8 cellular contexts compared by ENCODE assay signal in the genomic region with DNA sequence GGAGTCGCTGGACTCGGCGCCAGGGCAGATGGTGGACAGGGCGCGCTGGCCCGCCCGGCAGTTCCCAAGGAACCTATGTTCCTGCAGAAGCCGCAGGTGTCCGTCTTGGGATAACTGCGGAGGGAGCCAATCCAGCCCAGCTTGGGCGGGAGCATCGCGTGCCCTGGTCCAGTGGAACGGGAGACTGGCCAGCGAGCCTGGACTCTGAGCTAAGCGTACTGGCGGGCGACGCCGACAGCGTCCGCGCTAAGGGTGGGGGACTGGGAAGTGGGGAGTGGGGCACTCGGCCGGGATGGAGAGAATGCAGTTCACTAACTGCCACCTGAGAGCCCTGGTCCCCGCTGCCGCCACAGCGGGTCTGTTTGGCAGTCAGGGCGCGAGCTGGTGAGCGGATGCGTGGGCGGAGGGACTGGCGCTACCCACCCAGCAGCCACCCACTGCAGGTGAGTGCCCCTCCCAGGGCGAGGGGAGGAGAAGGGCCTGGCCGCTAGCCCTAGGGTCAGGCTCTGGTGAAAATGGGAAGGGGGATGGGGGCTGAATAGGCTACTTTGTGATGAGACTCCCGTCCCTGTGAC. TPM values are rescaled to one million over a fixed set of nuclear protein-coding genes. Genes with fewer than 3 reads are reported as not detected.
DNase-seq lines count a peak whose midpoint lies in the region; ATAC-seq and TF ChIP-seq lines count a peak whose summit lies in the region.

No MANE protein-coding gene starts in this region.

- H3K4me1 ChIP-seq in body of pancreas (peaks cover 16% of the 10 kb centered on the region), tibial artery (peaks cover 0 to 11% (median 5%) of the 10 kb centered on the region in 4 donors)

- DNase-seq in Right ventricle myocardium superior (peak; percentile 39), Right ventricle myocardium inferior (ENCODE audit: missing footprints) (no peak), body of pancreas (peak; percentile 15 to 43 (median 28)), memory B cell (ENCODE audit: low spot score in 2 of 2) (peak in 1 of 2 donors; percentile 25), tibial artery (peak in 1 of 2 donors; percentile 66), NCI-H1436 (lab: John Stamatoyannopoulos, UW) (no peak), SKM-1 (lab: John Stamatoyannopoulos, UW; ENCODE audit: unreplicated experiment) (no peak)

- peaks cover 21% of the 10 kb centered on the region for H3K4me1 Mint-ChIP-seq in memory B cell

- peaks cover 11% of the 10 kb centered on the region for H3K27me3 Mint-ChIP-seq in memory B cell

- H3K36me3 ChIP-seq in body of pancreas (replicated peaks in 1 of 2; ENCODE audit: insufficient read depth in 1 of 2, low read depth in 2 of 2) (no peaks in the 10 kb centered on the region), tibial artery (no peaks in the 10 kb centered on the region)

- peaks cover 2% of the 10 kb centered on the region for H3K36me3 Mint-ChIP-seq in memory B cell

- TF ChIP-seq CTCF in body of pancreas (IDR thresholded peaks at IDR 0.05) (no peak), tibial artery (IDR thresholded peaks at IDR 0.05) (no peak)

- no peaks in the 10 kb centered on the region for H3K27me3 ChIP-seq in body of pancreas
- no peaks in the 10 kb centered on the region for H3K27me3 ChIP-seq in tibial artery

- H3K27ac ChIP-seq in body of pancreas = no peak overlapping the region
- H3K27ac ChIP-seq in tibial artery = peak overlapping the region; percentile 91 to 96

- no peaks in the 10 kb centered on the region for H3K9me3 ChIP-seq in body of pancreas
- no peaks in the 10 kb centered on the region for H3K9me3 ChIP-seq in tibial artery

- H3K4me3 Mint-ChIP-seq in memory B cell = peak overlapping the region; percentile 86

- no peaks in the 10 kb centered on the region for H3K9me3 Mint-ChIP-seq in memory B cell

- H3K27ac Mint-ChIP-seq in memory B cell = no peak overlapping the region

- H3K4me3 ChIP-seq in body of pancreas (no peak overlapping the region), tibial artery (peak overlapping the region; percentile 57 to 68)

- intact Hi-C loops in Right ventricle myocardium superior (cut with DNase I) = no loop called here
- intact Hi-C loops in Right ventricle myocardium inferior (cut with DNase I) = loop anchor here (5.0 to 10.0 kb wide), 5 partner anchors 123 to 533 kb away; a partner anchor contains a TSS
- intact Hi-C loops in body of pancreas (cut with DNase I) = no loop called here
- intact Hi-C loops in tibial artery (cut with DNase I; ENCODE audit: low total_unique reads) = loop anchor here (5.0 kb wide), 1 partner anchor 400 kb away; no protein-coding TSS in a partner anchor

- WGBS in body of pancreas, 2 donors = 0% methylated on average over 26 of the region's 37 CpGs; no CpG with 5 or more reads in 1 of the 2 donors

- ATAC-seq in Right ventricle myocardium superior (ENCODE audit: poor library complexity) = no peak
- ATAC-seq in Right ventricle myocardium inferior = no peak
- ATAC-seq in body of pancreas = no peak
- ATAC-seq in memory B cell (ENCODE audit: low read depth) = no peak
- no peak for ATAC-seq in GM21737 (IDR thresholded peaks at IDR 0.05; ENCODE audit: unreplicated experiment)

- no peak for TF ChIP-seq POLR2A in body of pancreas (IDR thresholded peaks at IDR 0.05)

RNA-seq across cellular contexts. Expression of a gene that starts 1.3 kb away (rescaled TPM):
- 1.9 TPM for total RNA-seq in Right ventricle myocardium superior
- 1.8 TPM for total RNA-seq in Right ventricle myocardium inferior
- total RNA-seq in body of pancreas = 1 to 10 TPM; 3.4 to 5.6 TPM

Comparison
In these comparisons a context has a peak if more than half of its experiments do, and no peak if none do; other contexts are left out.
1. DNase-seq: peak in Right ventricle myocardium superior (single experiment) and body of pancreas (4 of 4); none in Right ventricle myocardium inferior (single experiment), NCI-H1436 (single experiment) and SKM-1 (single experiment).
2. intact Hi-C loops: an anchor here in Right ventricle myocardium inferior (5.0 to 10.0 kb wide) and tibial artery (5.0 kb wide); none called in Right ventricle myocardium superior and body of pancreas.
3. H3K27ac ChIP-seq: peak in tibial artery (2 of 2); none in body of pancreas (0 of 4).
4. H3K4me3 ChIP-seq: peak in tibial artery (2 of 2); none in body of pancreas (0 of 2).